Comparison of ENCODE assay signal across 26 cellular contexts in the genomic region with DNA sequence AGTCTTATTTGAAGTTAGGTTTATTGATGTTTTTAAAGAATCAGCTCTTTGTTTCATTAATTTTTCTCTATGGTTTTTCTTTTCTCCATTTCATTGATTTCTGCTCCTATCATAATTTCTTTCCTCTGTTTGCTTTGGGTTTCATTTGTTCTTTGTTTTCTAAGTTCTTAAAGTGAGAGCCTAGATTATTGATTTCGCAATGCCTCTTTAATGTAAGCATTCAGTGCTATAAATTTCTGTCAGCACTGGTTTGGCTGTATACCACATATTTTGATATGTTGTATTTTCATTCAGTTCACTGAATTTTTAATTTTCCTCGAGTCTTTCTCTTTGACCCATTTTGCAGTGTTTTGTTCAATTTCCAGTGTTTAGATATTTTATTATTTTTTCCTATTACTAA.
"Had no signal": no experiment of that assay in that cellular context is flagged by ENCODE, and none has a peak within 500 bp of the region (broad histone marks: within the 10 kb centered on the region; RNA-seq: fewer than 3 reads in every experiment).

No MANE protein-coding gene starts in this region.

- H3K36me3 Mint-ChIP-seq: IgD-negative memory B cell, T-cell had no signal

- FAIRE-seq: RCC 7860 had no signal

- DNase-seq: Karpas-422, KG1, MG63, NCI-H1092, NCI-H1105 treated with DMSO at 0.1 percent for 48 hours, NCI-H1417 treated with DMSO at 0.1 percent for 48 hours, NCI-H146, NCI-H1694 treated with DMSO at 0.1 percent for 48 hours, NCI-H1930, NCI-H2081, NCI-H2107, NCI-H226, NCI-H446, NCI-H510A, NCI-H524 treated with DMSO at 0.1 percent for 48 hours, NCI-H69, NCI-H774, Right ventricle myocardium superior, RPMI8226, SIG-M5, SW 1271, T-cell had no signal

- H3K36me3 ChIP-seq: MG63, SJSA1 had no signal

- H3K27ac ChIP-seq: SJSA1, SK-N-MC had no signal

- H3K27me3 ChIP-seq: MG63, SJSA1 had no signal

- H3K27me3 Mint-ChIP-seq: IgD-negative memory B cell, T-cell had no signal

- ATAC-seq: T-cell had no signal

- H3K27ac Mint-ChIP-seq: IgD-negative memory B cell, T-cell had no signal

- H3K4me3 Mint-ChIP-seq: T-cell had no signal

- H3K4me1 Mint-ChIP-seq: IgD-negative memory B cell, T-cell had no signal

- H3K9me3 ChIP-seq: SJSA1 had no signal

- H3K4me1 ChIP-seq: SJSA1 had no signal

- H3K4me3 ChIP-seq: MG63, SJSA1, SK-N-MC had no signal
